In the genomic region with DNA sequence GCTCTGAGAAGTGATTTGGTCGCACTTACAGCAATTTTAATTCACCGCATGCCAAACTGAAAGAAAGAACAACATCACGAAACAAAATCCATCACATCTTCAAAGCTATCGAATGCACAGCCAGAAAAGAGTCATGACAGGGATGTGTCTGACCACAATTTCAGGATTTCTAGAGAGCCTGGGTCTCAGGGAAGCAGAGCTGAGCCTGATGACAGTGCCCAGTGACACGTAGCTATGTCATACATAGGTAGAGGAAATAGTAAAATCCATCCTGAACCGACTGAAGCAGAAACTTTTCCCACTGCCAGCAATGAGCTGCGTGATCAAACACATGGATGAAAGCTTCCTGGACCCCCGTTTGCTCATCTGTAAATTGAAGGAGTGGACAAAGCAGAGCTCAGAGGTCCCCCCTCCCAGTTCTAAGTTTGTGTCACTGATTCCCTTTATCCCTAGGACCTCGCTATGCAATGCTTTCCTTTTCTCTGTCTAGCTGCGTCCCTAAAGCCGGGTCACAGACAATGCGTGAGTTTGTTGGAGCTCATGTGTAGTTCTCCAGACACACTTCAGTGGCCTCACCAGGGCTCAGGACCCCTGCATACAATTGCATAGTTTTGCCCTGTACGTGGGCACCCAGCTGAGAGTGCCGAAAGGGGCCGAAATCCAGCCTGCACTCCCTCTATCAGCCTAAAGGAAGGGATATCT, we compare ENCODE assay signal across 19 cellular contexts. TPM values are rescaled to one million over a fixed set of nuclear protein-coding genes. Genes with fewer than 3 reads are reported as not detected.
DNase-seq lines count a peak whose midpoint lies in the region; ATAC-seq, FAIRE-seq and TF ChIP-seq lines count a peak whose summit lies in the region.
"Had no signal": no experiment of that assay in that cellular context is flagged by ENCODE, and none has a peak within 500 bp of the region (broad histone marks: within the 10 kb centered on the region; RNA-seq: fewer than 3 reads in every experiment).

No MANE protein-coding gene starts in this region.

- peak overlapping the region; percentile 63 for H3K18ac ChIP-seq in trophoblast cell (ENCODE audit: low read length)

- H2BK120ac ChIP-seq in trophoblast cell (ENCODE audit: insufficient read depth, low read length, poor library complexity) = no peak overlapping the region

- no CpG with 5 or more reads among the region's 15 CpGs for WGBS in trophoblast cell (ENCODE audit: extremely low coverage, insufficient coverage, insufficient read length)

- no peak overlapping the region for H2BK5ac ChIP-seq in trophoblast cell (ENCODE audit: low read depth, low read length, poor library complexity)

- H3K4me2 ChIP-seq in trophoblast cell (ENCODE audit: low read length) = no peak overlapping the region

- H3K14ac ChIP-seq in trophoblast cell (ENCODE audit: low read length) = no peak overlapping the region

- H4K8ac ChIP-seq in trophoblast cell (ENCODE audit: low read depth, low read length) = no peak overlapping the region

- H2AFZ ChIP-seq in trophoblast cell (ENCODE audit: insufficient read depth, low read length, poor library complexity) = no peak overlapping the region

- H3K4ac ChIP-seq in trophoblast cell (ENCODE audit: low read depth, low read length) = no peak overlapping the region

- no peak overlapping the region for H2BK12ac ChIP-seq in trophoblast cell (ENCODE audit: low read length)

- peak overlapping the region; percentile 12 for H3K4me3 ChIP-seq in SJSA1
- H3K4me3 ChIP-seq in trophoblast cell (ENCODE audit: low read depth, low read length) = no peak overlapping the region
- H3K4me3 ChIP-seq in WERI-Rb-1 (ENCODE audit: low read depth, low read length) = no peak overlapping the region
- H3K4me3 ChIP-seq: cardiac muscle cell, pancreas, tibial artery had no signal

- H3K79me2 ChIP-seq in trophoblast cell (ENCODE audit: control insufficient read depth, insufficient read depth, low read length, poor library complexity) = no peaks in the 10 kb centered on the region

- H3K27me3 ChIP-seq in SJSA1 (replicated peaks) (no peaks in the 10 kb centered on the region; the same call in 1 of the 2 replicates), trophoblast cell (ENCODE audit: insufficient read depth, low read length) (no peaks in the 10 kb centered on the region), WERI-Rb-1 (ENCODE audit: insufficient read depth, low read depth, severe bottlenecking) (no peaks in the 10 kb centered on the region)
- H3K27me3 ChIP-seq: pancreas had no signal

- no peak overlapping the region for H2AK5ac ChIP-seq in trophoblast cell (ENCODE audit: low read length)

- H3K36me3 ChIP-seq in SJSA1 = no peaks in the 10 kb centered on the region
- H3K36me3 ChIP-seq in trophoblast cell (ENCODE audit: control insufficient read depth in 1 of 2, insufficient read depth in 2 of 2, low read length in 2 of 2) = no peaks in the 10 kb centered on the region
- no peaks in the 10 kb centered on the region for H3K36me3 ChIP-seq in WERI-Rb-1
- H3K36me3 ChIP-seq: cardiac muscle cell, pancreas, tibial artery had no signal

- TF ChIP-seq CTCF in D721Med (IDR thresholded peaks at IDR 0.05; ENCODE audit: insufficient read depth, missing control alignments) (no peak), WERI-Rb-1 (IDR thresholded peaks at IDR 0.05; ENCODE audit: low read depth, low read length) (no peak)

- H4K91ac ChIP-seq in trophoblast cell (ENCODE audit: low read depth, low read length) = no peak overlapping the region

- H3K27ac ChIP-seq in SJSA1 = no peak overlapping the region
- no peak overlapping the region for H3K27ac ChIP-seq in trophoblast cell (ENCODE audit: low read depth, low read length)
- H3K27ac ChIP-seq in WERI-Rb-1 = no peak overlapping the region
- H3K27ac ChIP-seq: cardiac muscle cell, pancreas, tibial artery had no signal

- no peak overlapping the region for H4K12ac ChIP-seq in trophoblast cell (ENCODE audit: low read depth, low read length)

- DNase-seq in D721Med (ENCODE audit: insufficient read length, low spot score) (no peak), SJSA1 (ENCODE audit: low read depth in 1 of 2, low spot score in 2 of 2) (peak in 1 of 2 experiments; percentile 7), glomerular visceral epithelial cell (ENCODE audit: extremely low spot score) (peak; percentile 50), trophoblast cell (no peak), WERI-Rb-1 (no peak), GF-D8 (lab: John Stamatoyannopoulos, UW) (no peak), SIG-M5 (lab: John Stamatoyannopoulos, UW) (no peak)
- DNase-seq: activated gamma-delta T cell treated with Interleukin-2 at 50 U/mL for 16 hours; DMS153; Kasumi-1; NCI-H2081 treated with DMSO at 0.1 percent for 48 hours; pancreas; SHP77; stimulated activated CD8-positive, alpha-beta memory T cell treated with anti-CD3 and anti-CD28 coated beads, Interleukin-4, amount 100 ng/mL, for 48 hours; tibial artery had no signal

- peaks cover 2% of the 10 kb centered on the region for H3K79me1 ChIP-seq in trophoblast cell (ENCODE audit: low read length)

- H3K4me1 ChIP-seq in SJSA1 (replicated peaks) (peaks cover 41% of the 10 kb centered on the region), trophoblast cell (ENCODE audit: control insufficient read depth in 1 of 2, insufficient read depth in 2 of 2, low read length in 2 of 2) (peaks cover 0 to 4% of the 10 kb centered on the region in 2 experiments)
- H3K4me1 ChIP-seq: pancreas had no signal

- no peak overlapping the region for H3K23ac ChIP-seq in trophoblast cell (ENCODE audit: low read length)

- no peak for ATAC-seq in activated CD4-positive, CD25-positive, alpha-beta regulatory T cell treated with anti-CD3 and anti-CD28 coated beads, Interleukin-2, amount 50 U/mL, for 24 hours
- ATAC-seq: pancreas had no signal

- no peak overlapping the region for H3K9ac ChIP-seq in trophoblast cell (ENCODE audit: low read length)

- H3K9me3 ChIP-seq in SJSA1 (replicated peaks) (no peaks in the 10 kb centered on the region), trophoblast cell (ENCODE audit: insufficient read depth, low read depth, low read length) (no peaks in the 10 kb centered on the region), WERI-Rb-1 (ENCODE audit: severe bottlenecking) (no peaks in the 10 kb centered on the region)
- H3K9me3 ChIP-seq: pancreas, tibial artery had no signal

- peak; percentile 51 for FAIRE-seq in D721Med (lab: Jason Lieb, UNC)
- FAIRE-seq: endometrium, pancreas had no signal

RNA-seq across cellular contexts. Expression of a gene that starts 37.6 kb away (rescaled TPM):
- total RNA-seq in SJSA1 (2014; rRNA removed; shearing (Covaris generic)) = 5.1 and 6.6 TPM in 2 replicates
- 13.0 and 15.2 TPM in 2 replicates for polyA plus RNA-seq in trophoblast cell (2013)
- total RNA-seq: activated CD8-positive, alpha-beta memory T cell treated with anti-CD3 and anti-CD28 coated beads for 36 hours had no signal
